In genomic region chr6:1461736-1462135, GRCh38 we compare ENCODE assay signal across 14 cellular contexts.
DNase-seq lines count a peak whose midpoint lies in the region; ATAC-seq, FAIRE-seq and TF ChIP-seq lines count a peak whose summit lies in the region.
"Had no signal": no experiment of that assay in that cellular context is flagged by ENCODE, and none has a peak within 500 bp of the region (broad histone marks: within the 10 kb centered on the region; RNA-seq: fewer than 3 reads in every experiment).

No MANE protein-coding gene starts in this region.

- H3K4me2 ChIP-seq in HCT116 (ENCODE audit: low read length) (no peak overlapping the region), endothelial cell of umbilical vein (ENCODE audit: insufficient read depth, low read length) (no peak overlapping the region), smooth muscle cell (no peak overlapping the region)
- H3K4me2 ChIP-seq: A549 had no signal

- peaks cover 0 to 4% of the 10 kb centered on the region in 2 experiments; a peak in 2 of 4 replicates for H3K4me1 ChIP-seq in HCT116 (ENCODE audit: control insufficient read depth in 1 of 2, insufficient read depth in 2 of 2, low read length in 2 of 2)
- H3K4me1 ChIP-seq in SJSA1 (replicated peaks) = peaks cover 19% of the 10 kb centered on the region
- H3K4me1 ChIP-seq in endothelial cell of umbilical vein (ENCODE audit: control insufficient read depth, extremely low read depth, insufficient read depth, low read length) = no peaks in the 10 kb centered on the region
- H3K4me1 ChIP-seq in smooth muscle cell (ENCODE audit: low read depth) = no peaks in the 10 kb centered on the region
- H3K4me1 ChIP-seq: A549, BE2C had no signal

- TF ChIP-seq RAD21 in HCT116 (IDR thresholded peaks at IDR 0.05; ENCODE audit: low read depth) = no peak

- H2AFZ ChIP-seq in HCT116 (ENCODE audit: low read depth, low read length, poor library complexity, severe bottlenecking) (peak overlapping the region; percentile 61), endothelial cell of umbilical vein (ENCODE audit: low read depth, low read length) (no peak overlapping the region), smooth muscle cell (ENCODE audit: low read depth) (no peak overlapping the region)

- RAD21 ChIA-PET in HCT116 (lab: Charles Lee; ENCODE audit: low non-redundant PET in 1 of 2, low total read pairs in 2 of 2, uncharacterized antibody in 2 of 2, unreplicated experiment in 2 of 2) = no interaction called here

- no peaks in the 10 kb centered on the region for H3K79me2 ChIP-seq in HCT116 (ENCODE audit: insufficient read depth, low read length)
- H3K79me2 ChIP-seq in endothelial cell of umbilical vein (ENCODE audit: control insufficient read depth, insufficient read depth, low read length) = no peaks in the 10 kb centered on the region
- no peaks in the 10 kb centered on the region for H3K79me2 ChIP-seq in smooth muscle cell (ENCODE audit: low read depth)

- H3K4me3 ChIP-seq in HCT116 (replicated peaks in 1 of 2; ENCODE audit: low read depth in 1 of 2, low read length in 2 of 2) (no peak overlapping the region), SJSA1 (no peak overlapping the region), endothelial cell of umbilical vein (replicated peaks in 1 of 3; ENCODE audit: insufficient read depth in 1 of 3, low read depth in 1 of 3, low read length in 3 of 3) (no peak overlapping the region), smooth muscle cell (no peak overlapping the region)
- H3K4me3 ChIP-seq: A549 had no signal

- H3K27me3 ChIP-seq in HCT116 (ENCODE audit: insufficient read depth, low read length) = no peaks in the 10 kb centered on the region
- 0 out of 2 replicates have a peak, but pooled peaks cover 3% of the 10 kb centered on the region for H3K27me3 ChIP-seq in SJSA1 (replicated peaks)
- no peaks in the 10 kb centered on the region for H3K27me3 ChIP-seq in endothelial cell of umbilical vein (ENCODE audit: control insufficient read depth in 2 of 2, insufficient read depth in 2 of 2, low read length in 2 of 2)
- no peaks in the 10 kb centered on the region for H3K27me3 ChIP-seq in smooth muscle cell (ENCODE audit: low read depth)

- ATAC-seq in HCT116 (no peak), left cardiac atrium (no peak), HG02798 (IDR thresholded peaks at IDR 0.05; ENCODE audit: poor library complexity, unreplicated experiment) (no peak)
- ATAC-seq: A549 had no signal

- H3K27ac ChIP-seq in HCT116 (ENCODE audit: low read depth, low read length) = no peak overlapping the region
- H3K27ac ChIP-seq in SJSA1 = peak overlapping the region; percentile 29
- no peak overlapping the region for H3K27ac ChIP-seq in endothelial cell of umbilical vein (ENCODE audit: insufficient read depth, low read depth, low read length)
- H3K27ac ChIP-seq in smooth muscle cell (ENCODE audit: low read depth) = peak overlapping the region; percentile 7
- H3K27ac ChIP-seq: A549, C4-2B had no signal

- WGBS in smooth muscle cell (ENCODE audit: low lambda C conversion rate) = 95% methylated on average over 3 of the region's 3 CpGs

- H3K9me2 ChIP-seq in HCT116 (ENCODE audit: insufficient read depth) = no peaks in the 10 kb centered on the region

- H4K20me1 ChIP-seq in HCT116 (ENCODE audit: insufficient read depth) (no peaks in the 10 kb centered on the region), endothelial cell of umbilical vein (replicated peaks; ENCODE audit: control insufficient read depth, extremely low read depth, insufficient read depth, low read length) (no peaks in the 10 kb centered on the region), smooth muscle cell (ENCODE audit: low read depth) (no peaks in the 10 kb centered on the region)

- intact Hi-C loops in HCT116 (cut with micrococcal nuclease) = no loop called here
- intact Hi-C loops in endothelial cell of umbilical vein (cut with micrococcal nuclease) = no loop called here
- intact Hi-C loops in left cardiac atrium (cut with DNase I) = no loop called here

- TF ChIP-seq CTCF in HCT116 (IDR thresholded peaks at IDR 0.05 in 2 of 3, conservative IDR thresholded peaks at IDR 0.05 in 1 of 3; ENCODE audit: borderline replicate concordance in 1 of 3, insufficient read depth in 1 of 3, low read depth in 2 of 3, low read length in 2 of 3) (no peak), endothelial cell of umbilical vein (IDR thresholded peaks at IDR 0.05; ENCODE audit: extremely low read depth in 1 of 2, insufficient read depth in 1 of 2, low read depth in 1 of 2, low read length in 2 of 2) (no peak), smooth muscle cell (IDR thresholded peaks at IDR 0.05; ENCODE audit: borderline replicate concordance, insufficient read depth, poor library complexity, severe bottlenecking) (no peak)

- H3F3A ChIP-seq in smooth muscle cell (ENCODE audit: low read depth) = peaks cover 3% of the 10 kb centered on the region

- POLR2A ChIA-PET in HCT116 (lab: Charles Lee) (no interaction called here), endothelial cell of umbilical vein (lab: Charles Lee) (no interaction called here)

- H3K9me3 ChIP-seq in HCT116 (ENCODE audit: control insufficient read depth in 1 of 2, insufficient read depth in 1 of 2, low read depth in 1 of 2, low read length in 2 of 2) (no peaks in the 10 kb centered on the region), SJSA1 (replicated peaks) (no peaks in the 10 kb centered on the region), endothelial cell of umbilical vein (replicated peaks; ENCODE audit: control insufficient read depth, insufficient read depth, low read length) (no peaks in the 10 kb centered on the region), smooth muscle cell (replicated peaks; ENCODE audit: low read depth) (no peaks in the 10 kb centered on the region)
- H3K9me3 ChIP-seq: A549, BE2C had no signal

- H3K36me3 ChIP-seq in HCT116 (ENCODE audit: control insufficient read depth in 1 of 2, insufficient read depth in 2 of 2, low read length in 2 of 2) (no peaks in the 10 kb centered on the region), SJSA1 (no peaks in the 10 kb centered on the region), endothelial cell of umbilical vein (ENCODE audit: control insufficient read depth in 2 of 2, extremely low read depth in 1 of 2, insufficient read depth in 2 of 2, low read length in 2 of 2) (no peaks in the 10 kb centered on the region), smooth muscle cell (ENCODE audit: low read depth) (no peaks in the 10 kb centered on the region)
- H3K36me3 ChIP-seq: BE2C had no signal

- peak; percentile 56 for FAIRE-seq in endothelial cell of umbilical vein (lab: Jason Lieb, UNC)
- FAIRE-seq: A549, GM12891, H1 had no signal

- no peak overlapping the region for H3K9ac ChIP-seq in HCT116 (ENCODE audit: low read length)
- no peak overlapping the region for H3K9ac ChIP-seq in endothelial cell of umbilical vein (replicated peaks; ENCODE audit: extremely low read depth, insufficient read depth, low read length)
- no peak overlapping the region for H3K9ac ChIP-seq in smooth muscle cell (ENCODE audit: low read depth)

- H3K9me1 ChIP-seq in endothelial cell of umbilical vein (replicated peaks; ENCODE audit: control insufficient read depth, extremely low read depth, insufficient read depth, low read length) = no peaks in the 10 kb centered on the region

- CTCF ChIA-PET in HCT116 (lab: Charles Lee) (no interaction called here), endothelial cell of umbilical vein (lab: Charles Lee) (no interaction called here)

- BruUV-seq in HCT116 (replicated peaks; lab: Mats Ljungman, UMichigan) = no TSS peak
- no TSS peak for BruUV-seq in endothelial cell of umbilical vein (replicated peaks; lab: Mats Ljungman, UMichigan)

- DNase-seq in HCT116 (ENCODE audit: low read depth, low spot score) (no peak), SJSA1 (ENCODE audit: low read depth in 1 of 2, low spot score in 2 of 2) (no peak), endothelial cell of umbilical vein (ENCODE audit: low read depth, low spot score) (no peak), smooth muscle cell (lab: John Stamatoyannopoulos, UW; ENCODE audit: unreplicated experiment) (no peak), left cardiac atrium (no peak), NCI-H2081 (lab: John Stamatoyannopoulos, UW) (no peak)
- DNase-seq: BE2C; CD4-positive, alpha-beta memory T cell; DMS79 had no signal

- no peak for TF ChIP-seq POLR2A in HCT116 (IDR thresholded peaks at IDR 0.05; ENCODE audit: borderline replicate concordance, extremely low read depth, insufficient read depth, insufficient read length)
- TF ChIP-seq POLR2A in endothelial cell of umbilical vein (IDR thresholded peaks at IDR 0.05; ENCODE audit: low read depth, low read length) = no peak

- dilution Hi-C loops in endothelial cell of umbilical vein (cut with MboI; ENCODE audit: extremely low pct_ligation_motif_present, low sequenced_read_pairs) = no loop called here

TF ChIP-seq in HCT116, 20 proteins besides CTCF, POLR2A, EP300 and RAD21 (continues in another document):
- no peak for TF ChIP-seq EZH2 (IDR thresholded peaks at IDR 0.05)
- TF ChIP-seq, protein P1, sequence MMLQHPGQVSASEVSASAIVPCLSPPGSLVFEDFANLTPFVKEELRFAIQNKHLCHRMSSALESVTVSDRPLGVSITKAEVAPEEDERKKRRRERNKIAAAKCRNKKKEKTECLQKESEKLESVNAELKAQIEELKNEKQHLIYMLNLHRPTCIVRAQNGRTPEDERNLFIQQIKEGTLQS (IDR thresholded peaks at IDR 0.05) = no peak
- TF ChIP-seq EGR1 (IDR thresholded peaks at IDR 0.05; ENCODE audit: low read depth) = no peak
- no peak for TF ChIP-seq MAX (IDR thresholded peaks at IDR 0.05)
- TF ChIP-seq SIN3A (IDR thresholded peaks at IDR 0.05; ENCODE audit: low read depth) = no peak
- TF ChIP-seq CEBPB (IDR thresholded peaks at IDR 0.05; ENCODE audit: low read depth) = no peak
- no peak for TF ChIP-seq EZH2phosphoT487 (IDR thresholded peaks at IDR 0.05; ENCODE audit: borderline replicate concordance)

TF ChIP-seq in endothelial cell of umbilical vein, 7 proteins besides CTCF, POLR2A, EP300 and RAD21:
- no peak for TF ChIP-seq MAX (IDR thresholded peaks at IDR 0.05; ENCODE audit: insufficient read depth, insufficient read length)
- TF ChIP-seq MYC (IDR thresholded peaks at IDR 0.05; ENCODE audit: low read depth, low read length) = no peak
- no peak for TF ChIP-seq FOS (IDR thresholded peaks at IDR 0.05; ENCODE audit: borderline replicate concordance, insufficient read depth, low read length)
- no peak for TF ChIP-seq POLR2AphosphoS5 (IDR thresholded peaks at IDR 0.05; ENCODE audit: insufficient read depth, low read depth, low read length)
- TF ChIP-seq GATA2 (IDR thresholded peaks at IDR 0.05; ENCODE audit: insufficient read depth, insufficient read length, low read depth, low read length) = no peak
- TF ChIP-seq JUN (IDR thresholded peaks at IDR 0.05; ENCODE audit: borderline replicate concordance, insufficient read depth, insufficient read length, low read depth) = no peak
- TF ChIP-seq EZH2 (IDR thresholded peaks at IDR 0.05; ENCODE audit: borderline replicate concordance, low read depth, low read length, severe bottlenecking) = no peak

Comparison
In these comparisons a context has a peak if more than half of its experiments do, and no peak if none do; other contexts are left out.
1. H3K27ac ChIP-seq: peak in SJSA1 (single experiment) and smooth muscle cell (single experiment); none in HCT116 (single experiment) and endothelial cell of umbilical vein (single experiment).